Comparison of ENCODE assay signal across 8 cellular contexts in genomic region chr19:46076951-46077814, GRCh38. TPM values are rescaled to one million over a fixed set of nuclear protein-coding genes. Genes with fewer than 3 reads are reported as not detected.
A peak's percentile ranks its signal among the peaks of the same experiment; 100 is the strongest.
DNase-seq lines count a peak whose midpoint lies in the region; ATAC-seq and TF ChIP-seq lines count a peak whose summit lies in the region.

No MANE protein-coding gene starts in this region.

- H3K27ac ChIP-seq in WERI-Rb-1, result peak overlapping the region; percentile 23; the same call in 1 of the 2 replicates
- no peak overlapping the region for H3K27ac ChIP-seq in esophagus muscularis mucosa (replicated peaks in 1 of 4)
- H3K27ac ChIP-seq in upper lobe of left lung, result no peak overlapping the region

- H3K9me3 ChIP-seq in WERI-Rb-1 (ENCODE audit: severe bottlenecking) (no peaks in the 10 kb centered on the region), esophagus muscularis mucosa (peaks cover 0 to 7% (median 0%) of the 10 kb centered on the region in 4 donors), upper lobe of left lung (no peaks in the 10 kb centered on the region)

- 2% methylated on average over 25 of the region's 50 CpGs for WGBS in esophagus muscularis mucosa
- WGBS in upper lobe of left lung, 2 donors, result 2 to 8% methylated on average over 14 to 42 of the region's 50 CpGs

- H3K4me3 ChIP-seq in WERI-Rb-1 (ENCODE audit: low read depth, low read length), result peak overlapping the region; percentile 68
- peak overlapping the region in 3 of 4 donors; percentile 0 to 45 (median 24) for H3K4me3 ChIP-seq in esophagus muscularis mucosa
- peak overlapping the region in 1 of 4 donors; percentile 23 for H3K4me3 ChIP-seq in upper lobe of left lung

- TF ChIP-seq POLR2A in esophagus muscularis mucosa (IDR thresholded peaks at IDR 0.05; ENCODE audit: low read depth) (no peak), upper lobe of left lung (IDR thresholded peaks at IDR 0.05) (no peak)

- H3K36me3 ChIP-seq in WERI-Rb-1 (no peaks in the 10 kb centered on the region), esophagus muscularis mucosa (no peaks in the 10 kb centered on the region), upper lobe of left lung (no peaks in the 10 kb centered on the region)

- H3K27me3 ChIP-seq in WERI-Rb-1 (ENCODE audit: insufficient read depth, low read depth, severe bottlenecking) (no peaks in the 10 kb centered on the region), esophagus muscularis mucosa (peaks cover 6 to 81% (median 32%) of the 10 kb centered on the region in 4 donors), upper lobe of left lung (peaks cover 0 to 24% (median 5%) of the 10 kb centered on the region in 4 donors)

- TF ChIP-seq EP300 in esophagus muscularis mucosa (IDR thresholded peaks at IDR 0.05), result no peak
- no peak for TF ChIP-seq EP300 in upper lobe of left lung (IDR thresholded peaks at IDR 0.05)

- TF ChIP-seq CTCF in AG09319 (IDR thresholded peaks at IDR 0.05; ENCODE audit: low read depth, low read length), result peak; percentile 99
- peak; percentile 90 for TF ChIP-seq CTCF in WERI-Rb-1 (IDR thresholded peaks at IDR 0.05; ENCODE audit: low read depth, low read length)
- peak; percentile 36 to 46 (median 37) for TF ChIP-seq CTCF in esophagus muscularis mucosa (IDR thresholded peaks at IDR 0.05)
- TF ChIP-seq CTCF in upper lobe of left lung (IDR thresholded peaks at IDR 0.05), result peak; percentile 25 to 68 (median 54)

- intact Hi-C loops in esophagus muscularis mucosa (cut with DNase I), result loop anchor here (5.0 kb wide), 1 partner anchor 110 kb away; no protein-coding TSS in a partner anchor

- DNase-seq in AG09319 (ENCODE audit: extremely low read depth, low read depth), result peak; percentile 40
- DNase-seq in H4 (ENCODE audit: low spot score), result peak; percentile 70
- peak; percentile 91 for DNase-seq in NCI-H2196 (lab: John Stamatoyannopoulos, UW; ENCODE audit: unreplicated experiment)
- DNase-seq in WERI-Rb-1, result peak; percentile 86
- no peak for DNase-seq in esophagus muscularis mucosa (ENCODE audit: extremely low spot score)
- DNase-seq in mucosa of gallbladder (ENCODE audit: low spot score), result peak; percentile 30
- DNase-seq in upper lobe of left lung, result peak in 1 of 2 donors; percentile 77
- DNase-seq in NK-92 (lab: John Stamatoyannopoulos, UW; ENCODE audit: unreplicated experiment), result no peak

- H3K4me1 ChIP-seq in esophagus muscularis mucosa (peaks cover 5 to 9% (median 8%) of the 10 kb centered on the region in 4 donors), upper lobe of left lung (peaks cover 6 to 10% (median 9%) of the 10 kb centered on the region in 4 donors)

- peak; percentile 55 to 90 for ATAC-seq in upper lobe of left lung (ENCODE audit: low FRiP score in 2 of 2)

RNA-seq across cellular contexts. Expression of gene IGFL4, which starts 36.4 kb away (rescaled TPM):
- not detected in 2 replicates for total RNA-seq in H4 (2014; rRNA removed; shearing (Covaris generic))
- total RNA-seq in esophagus muscularis mucosa (not detected), mucosa of gallbladder (not detected), upper lobe of left lung (not detected)

RNA-seq across cellular contexts. Expression of gene IGFL3, which starts 47.3 kb away (rescaled TPM):
- total RNA-seq in H4 (2014; rRNA removed; shearing (Covaris generic)), result 3.3 TPM in 1 of 2 replicates, not detected in the other
- not detected for total RNA-seq in esophagus muscularis mucosa
- total RNA-seq in mucosa of gallbladder, result not detected
- total RNA-seq in upper lobe of left lung, result not detected

RNA-seq across cellular contexts. Expression of gene PGLYRP1, which starts 54.3 kb away (rescaled TPM):
- not detected in 2 replicates for total RNA-seq in H4 (2014; rRNA removed; shearing (Covaris generic))
- total RNA-seq in esophagus muscularis mucosa, result under 1 TPM in 1 of 4 donors, not detected in 3; 0.65 TPM
- total RNA-seq in mucosa of gallbladder, result not detected
- total RNA-seq in upper lobe of left lung, result 1 to 10 TPM in 4 of 6 donors, not detected in 2; 2.1 to 4.3 (median 3.3) TPM

Comparison
In these comparisons a context has a peak if more than half of its experiments do, and no peak if none do; other contexts are left out.
1. DNase-seq: peak in AG09319 (single experiment), H4 (single experiment), NCI-H2196 (single experiment), WERI-Rb-1 (single experiment) and mucosa of gallbladder (single experiment); none in esophagus muscularis mucosa (single experiment) and NK-92 (single experiment).
2. CTCF ChIP-seq: peak in every context shown above with its lines; median percentile 99 in AG09319; 90 in WERI-Rb-1; 54 in upper lobe of left lung; 37 in esophagus muscularis mucosa.